Comparison of ENCODE assay signal across 8 cellular contexts in the genomic region with DNA sequence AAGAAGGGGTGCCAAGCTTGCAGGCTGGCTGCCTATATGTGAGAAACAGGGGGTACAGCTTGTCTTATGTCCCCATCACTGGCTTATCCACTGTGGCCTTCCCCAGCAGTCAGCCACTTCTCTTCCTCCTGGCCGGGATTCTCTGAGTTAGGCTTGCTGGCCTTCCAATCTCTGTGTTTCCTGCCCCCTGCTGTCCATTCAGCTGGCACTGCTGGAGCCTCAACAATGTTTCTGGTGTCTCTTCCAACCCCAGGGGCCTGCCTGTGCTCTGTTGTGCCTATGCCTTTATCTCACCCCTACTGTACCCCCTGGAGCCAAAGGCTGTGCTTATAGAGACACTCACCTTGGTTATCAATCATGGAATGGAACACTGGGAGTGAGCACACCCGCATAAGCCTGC. TPM values are rescaled to one million over a fixed set of nuclear protein-coding genes. Genes with fewer than 3 reads are reported as not detected.
DNase-seq lines count a peak whose midpoint lies in the region; FAIRE-seq and TF ChIP-seq lines count a peak whose summit lies in the region.

No MANE protein-coding gene starts in this region.

- peaks cover 19 to 48% (median 28%) of the 10 kb centered on the region in 10 experiments for H3K4me1 ChIP-seq in BLaER1 treated with 17β-estradiol and CSF1 and Interleukin-3, amounts not matched to agents 10 nM and 100 nM
- peaks cover 0 to 13% of the 10 kb centered on the region in 2 donors for H3K4me1 ChIP-seq in ascending aorta
- peaks cover 10% of the 10 kb centered on the region for H3K4me1 ChIP-seq in vagina

- H3K9me3 Mint-ChIP-seq in HFFc6 = peaks cover 5% of the 10 kb centered on the region; the same call in 1 of the 2 replicates

- H3K9me3 ChIP-seq in BLaER1 treated with 17β-estradiol and CSF1 and Interleukin-3, amounts not matched to agents 10 nM and 100 nM (replicated peaks in 1 of 11) = peaks cover 13 to 18% (median 15%) of the 10 kb centered on the region in 11 experiments
- H3K9me3 ChIP-seq in ascending aorta (no peaks in the 10 kb centered on the region), vagina (peaks cover 6% of the 10 kb centered on the region)

- no peak overlapping the region for H3K4me3 Mint-ChIP-seq in HFFc6

- TF ChIP-seq POLR2A in vagina (IDR thresholded peaks at IDR 0.05) (no peak), H54 (IDR thresholded peaks at IDR 0.05; ENCODE audit: low read depth, low read length) (no peak)

- peaks cover 14% of the 10 kb centered on the region; the same call in 1 of the 2 replicates for H3K36me3 Mint-ChIP-seq in HFFc6 (ENCODE audit: low read depth)

- H4K20me1 ChIP-seq in BLaER1 treated with 17β-estradiol and CSF1 and Interleukin-3, amounts not matched to agents 10 nM and 100 nM = 0 out of 22 replicates have a peak, but pooled peaks cover 0 to 3% (median 0%) of the 10 kb centered on the region in 11 experiments

- H3K27me3 Mint-ChIP-seq in HFFc6 (ENCODE audit: insufficient read depth) = no peaks in the 10 kb centered on the region

- no peak overlapping the region for H3K4me3 ChIP-seq in BLaER1 treated with 17β-estradiol and CSF1 and Interleukin-3, amounts not matched to agents 10 nM and 100 nM
- H3K4me3 ChIP-seq in ascending aorta = no peak overlapping the region
- H3K4me3 ChIP-seq in vagina = no peak overlapping the region

- no peak overlapping the region for H3K27ac ChIP-seq in BLaER1 treated with 17β-estradiol and CSF1 and Interleukin-3, amounts not matched to agents 10 nM and 100 nM
- no peak overlapping the region for H3K27ac ChIP-seq in ascending aorta
- H3K27ac ChIP-seq in vagina = no peak overlapping the region

- no peak for FAIRE-seq in H54 (lab: Jason Lieb, UNC)

- no peak overlapping the region for H3K9ac ChIP-seq in BLaER1 treated with 17β-estradiol and CSF1 and Interleukin-3, amounts not matched to agents 10 nM and 100 nM

- H3K36me3 ChIP-seq in BLaER1 treated with 17β-estradiol and CSF1 and Interleukin-3, amounts not matched to agents 10 nM and 100 nM = no peaks in the 10 kb centered on the region
- H3K36me3 ChIP-seq in ascending aorta (no peaks in the 10 kb centered on the region), vagina (no peaks in the 10 kb centered on the region)

- intact Hi-C loops in ascending aorta (cut with DNase I) (no loop called here), vagina (cut with DNase I) (no loop called here)

- peaks cover 77% of the 10 kb centered on the region for H3K4me1 Mint-ChIP-seq in HFFc6 (ENCODE audit: low read depth)

- H3K27ac Mint-ChIP-seq in HFFc6 = peak overlapping the region; percentile 47

- peak overlapping the region in 6 of 11 experiments; percentile 3 to 63 (median 28); a peak in 6 of 22 replicates for H3K4me2 ChIP-seq in BLaER1 treated with 17β-estradiol and CSF1 and Interleukin-3, amounts not matched to agents 10 nM and 100 nM

- H3K27me3 ChIP-seq in BLaER1 treated with 17β-estradiol and CSF1 and Interleukin-3, amounts not matched to agents 10 nM and 100 nM = no peaks in the 10 kb centered on the region
- H3K27me3 ChIP-seq in ascending aorta (no peaks in the 10 kb centered on the region), vagina (no peaks in the 10 kb centered on the region)

- DNase-seq in HFFc6 = peak; percentile 59
- DNase-seq in ascending aorta (ENCODE audit: low spot score in 2 of 2) = no peak
- DNase-seq in islet precursor cell = peak; percentile 70
- no peak for DNase-seq in vagina (ENCODE audit: extremely low spot score in 2 of 2)
- DNase-seq in activated CD4-positive, CD25-positive, alpha-beta regulatory T cell treated with anti-CD3 and anti-CD28 coated beads, Interleukin-2, amount 50 U/mL, for 72 hours = no peak
- DNase-seq in H54 (ENCODE audit: insufficient read length, low spot score) = no peak
- no peak for DNase-seq in stimulated activated CD4-positive, alpha-beta T cell treated with anti-CD3 and anti-CD28 coated beads, Interleukin-2, amount 100 ng/mL, for 48 hours

- peak; percentile 77 for TF ChIP-seq CTCF in HFFc6 (IDR thresholded peaks at IDR 0.05)
- peak in 2 of 3 experiments; percentile 27 to 51 for TF ChIP-seq CTCF in ascending aorta (IDR thresholded peaks at IDR 0.05)
- peak in 1 of 3 experiments; percentile 26 for TF ChIP-seq CTCF in vagina (IDR thresholded peaks at IDR 0.05)

RNA-seq across cellular contexts. Expression of a gene that starts 36.5 kb away (rescaled TPM):
- total RNA-seq in HFFc6 (2021; fragmentation: NEBNext Ultra II Directional; extraction: Animal tissue kit (Norgen Biotek cat#: 25700)) = 100 to 1,000 TPM; 123 to 152 (median 137) TPM
- total RNA-seq in ascending aorta = 17.0 TPM
- 24.1 TPM for total RNA-seq in vagina

RNA-seq across cellular contexts. Expression of a gene that starts 36.6 kb away (rescaled TPM):
- 10 to 100 TPM; 17.3 to 23.3 (median 21.3) TPM for total RNA-seq in HFFc6 (2021; fragmentation: NEBNext Ultra II Directional; extraction: Animal tissue kit (Norgen Biotek cat#: 25700))
- 5.3 TPM for total RNA-seq in ascending aorta
- 12.5 TPM for total RNA-seq in vagina

Comparison
In these comparisons a context has a peak if more than half of its experiments do, and no peak if none do; other contexts are left out.
1. DNase-seq: peak in HFFc6 (single experiment) and islet precursor cell (single experiment); none in ascending aorta (0 of 2), vagina (0 of 2), activated CD4-positive, CD25-positive, alpha-beta regulatory T cell treated with anti-CD3 and anti-CD28 coated beads, Interleukin-2, amount 50 U/mL, for 72 hours (single experiment), H54 (single experiment) and stimulated activated CD4-positive, alpha-beta T cell treated with anti-CD3 and anti-CD28 coated beads, Interleukin-2, amount 100 ng/mL, for 48 hours (0 of 2).